8 cellular contexts compared by ENCODE assay signal in the genomic region with DNA sequence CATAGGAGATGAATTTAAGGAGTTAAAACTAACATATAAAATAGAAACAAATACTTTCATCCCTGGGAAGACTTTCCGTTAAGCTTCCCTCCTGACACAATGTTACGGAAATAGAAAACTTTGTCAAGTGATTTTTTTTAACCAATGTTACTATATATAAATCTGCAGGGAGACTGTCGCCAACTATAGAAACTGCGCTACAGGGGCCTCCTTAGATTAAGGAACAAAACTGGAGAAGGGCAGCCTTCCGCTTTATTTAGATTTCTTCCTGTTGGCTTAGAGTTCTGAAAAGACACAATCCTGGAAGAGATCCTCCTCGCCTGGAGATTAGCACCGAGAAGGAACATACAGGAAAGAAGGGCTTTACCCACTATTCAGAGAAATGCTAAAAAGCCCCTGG. TPM values are rescaled to one million over a fixed set of nuclear protein-coding genes. Genes with fewer than 3 reads are reported as not detected.
DNase-seq lines count a peak whose midpoint lies in the region; ATAC-seq and TF ChIP-seq lines count a peak whose summit lies in the region.

No MANE protein-coding gene starts in this region.

- H3K79me1 ChIP-seq in mesenchymal stem cell (replicated peaks; ENCODE audit: low read length, poor library complexity, severe bottlenecking) = peaks cover 1% of the 10 kb centered on the region

- no peak overlapping the region for H2BK120ac ChIP-seq in mesenchymal stem cell (ENCODE audit: low read depth, low read length)

- no peak overlapping the region for H3K4ac ChIP-seq in mesenchymal stem cell (ENCODE audit: low read depth in 1 of 2, low read length in 2 of 2)

- H2AK5ac ChIP-seq in mesenchymal stem cell (ENCODE audit: low read length, severe bottlenecking) = no peak overlapping the region

- H4K91ac ChIP-seq in mesenchymal stem cell (ENCODE audit: low read length) = no peak overlapping the region

- intact Hi-C loops in cardiac septum (cut with DNase I) = loop anchor here (2.0 to 10.0 kb wide), 3 partner anchors 66 to 262 kb away; a partner anchor contains a TSS
- intact Hi-C loops in colonic mucosa (cut with DNase I) = loop anchor here (10.0 kb wide), 1 partner anchor 132 kb away; a partner anchor contains a TSS
- intact Hi-C loops in aorta (cut with DNase I) = loop anchor here in 1 of 2 donors (5.0 to 10.0 kb wide), 3 partner anchors 35 to 195 kb away; a partner anchor contains a TSS

- peak in 1 of 2 donors; percentile 43 for DNase-seq in cardiac muscle cell (ENCODE audit: low read depth in 1 of 2, low spot score in 1 of 2)
- DNase-seq in cardiac septum (ENCODE audit: low spot score) = no peak
- DNase-seq in colonic mucosa = no peak
- peak; percentile 39 for DNase-seq in mesenchymal stem cell
- no peak for DNase-seq in aorta
- DNase-seq in midbrain (lab: John Stamatoyannopoulos, UW) = no peak
- DNase-seq in NAMALWA (ENCODE audit: low spot score) = no peak

- no peak overlapping the region for H3K18ac ChIP-seq in mesenchymal stem cell (ENCODE audit: low read depth in 1 of 2, low read length in 2 of 2)

- no peak for ATAC-seq in aorta (ENCODE audit: low FRiP score)
- no peak for ATAC-seq in activated CD4-positive, CD25-positive, alpha-beta regulatory T cell treated with anti-CD3 and anti-CD28 coated beads, Interleukin-2, amount 50 U/mL, for 24 hours

- peaks cover 10% of the 10 kb centered on the region for H3K36me3 ChIP-seq in cardiac muscle cell
- H3K36me3 ChIP-seq in colonic mucosa = no peaks in the 10 kb centered on the region
- peaks cover 0 to 17% of the 10 kb centered on the region in 2 experiments for H3K36me3 ChIP-seq in mesenchymal stem cell (ENCODE audit: control insufficient read depth in 1 of 2, insufficient read depth in 2 of 2, low read depth in 1 of 2, low read length in 2 of 2)
- H3K36me3 ChIP-seq in aorta (ENCODE audit: control insufficient read depth in 1 of 2, insufficient read depth in 2 of 2, low read length in 1 of 2) = no peaks in the 10 kb centered on the region

- TF ChIP-seq CTCF in cardiac muscle cell (IDR thresholded peaks at IDR 0.05; ENCODE audit: low read depth, low read length) (no peak), colonic mucosa (IDR thresholded peaks at IDR 0.05) (no peak)

- H3K4me2 ChIP-seq in mesenchymal stem cell (ENCODE audit: low read length, poor library complexity, severe bottlenecking) = peak overlapping the region; percentile 50

- H3K4me1 ChIP-seq in cardiac muscle cell (ENCODE audit: low read depth) (peaks cover 17% of the 10 kb centered on the region), colonic mucosa (peaks cover 8% of the 10 kb centered on the region), mesenchymal stem cell (ENCODE audit: control insufficient read depth, insufficient read depth, low read depth, low read length) (peaks cover 6% of the 10 kb centered on the region), aorta (ENCODE audit: control insufficient read depth in 1 of 2, insufficient read depth in 2 of 2, low read length in 2 of 2) (peaks cover 0 to under 1% of the 10 kb centered on the region in 2 donors)

- no peak overlapping the region for H3K23ac ChIP-seq in mesenchymal stem cell (ENCODE audit: low read length in 2 of 2)

- peak overlapping the region; percentile 90 for H3K27ac ChIP-seq in cardiac muscle cell
- peak overlapping the region; percentile 88 for H3K27ac ChIP-seq in colonic mucosa
- H3K27ac ChIP-seq in mesenchymal stem cell (ENCODE audit: low read length, poor library complexity, severe bottlenecking) = no peak overlapping the region
- H3K27ac ChIP-seq in aorta (ENCODE audit: low read depth in 1 of 2, low read length in 2 of 2) = peak overlapping the region; percentile 33 to 42

- H2BK12ac ChIP-seq in mesenchymal stem cell (ENCODE audit: low read length in 2 of 2) = no peak overlapping the region

- 59% methylated on average over 5 of the region's 7 CpGs for WGBS in mesenchymal stem cell
- WGBS in aorta, 2 donors = 1 to 2% methylated on average over 7 of the region's 7 CpGs

- no peak overlapping the region for H4K8ac ChIP-seq in mesenchymal stem cell (ENCODE audit: low read length)

- no peak overlapping the region for H2BK15ac ChIP-seq in mesenchymal stem cell (ENCODE audit: low read depth, poor library complexity, severe bottlenecking)

- H3K9ac ChIP-seq in colonic mucosa (ENCODE audit: low read depth in 2 of 2, low read length in 2 of 2) (peak overlapping the region in 1 of 2 donors; percentile 98), mesenchymal stem cell (ENCODE audit: low read length) (peak overlapping the region; percentile 99)

- no peak overlapping the region for H2BK5ac ChIP-seq in mesenchymal stem cell (ENCODE audit: low read depth, low read length, poor library complexity, severe bottlenecking)

- no peak overlapping the region for H3K14ac ChIP-seq in mesenchymal stem cell (ENCODE audit: low read length in 2 of 2)

- no peaks in the 10 kb centered on the region for H3K27me3 ChIP-seq in cardiac muscle cell
- H3K27me3 ChIP-seq in colonic mucosa = no peaks in the 10 kb centered on the region
- no peaks in the 10 kb centered on the region for H3K27me3 ChIP-seq in mesenchymal stem cell (ENCODE audit: control insufficient read depth in 1 of 2, insufficient read depth in 1 of 2, low read length in 2 of 2)
- no peaks in the 10 kb centered on the region for H3K27me3 ChIP-seq in aorta (ENCODE audit: control insufficient read depth in 1 of 2, insufficient read depth in 2 of 2, low read length in 1 of 2)

- H3K9me3 ChIP-seq in cardiac muscle cell (ENCODE audit: low read depth) (no peaks in the 10 kb centered on the region), colonic mucosa (no peaks in the 10 kb centered on the region), mesenchymal stem cell (ENCODE audit: control insufficient read depth, low read length) (no peaks in the 10 kb centered on the region), aorta (ENCODE audit: control insufficient read depth, low read length) (no peaks in the 10 kb centered on the region)

- no peak overlapping the region for H2AFZ ChIP-seq in mesenchymal stem cell (ENCODE audit: low read depth, low read length)

- H3K4me3 ChIP-seq in cardiac muscle cell (peak overlapping the region; percentile 67), colonic mucosa (peak overlapping the region; percentile 62), mesenchymal stem cell (ENCODE audit: insufficient read depth in 1 of 2, low read depth in 1 of 2, low read length in 2 of 2) (peak overlapping the region in 1 of 2 experiments; percentile 97), aorta (ENCODE audit: low read length in 2 of 2) (peak overlapping the region; percentile 84 to 93)

RNA-seq across cellular contexts. Expression of a gene that starts 1.5 kb away (rescaled TPM):
- 284 and 358 TPM in 2 replicates for total RNA-seq in cardiac muscle cell
- 930 and 972 TPM in 2 replicates for polyA plus RNA-seq in cardiac muscle cell
- 998 TPM for total RNA-seq in cardiac septum
- total RNA-seq in colonic mucosa = 100 to 1,000 TPM; 338 to 410 TPM
- 532 TPM for polyA plus RNA-seq in mesenchymal stem cell (2013, experiment 1 of 2)
- polyA plus RNA-seq in mesenchymal stem cell (2013, experiment 2 of 2) = 548 TPM
- total RNA-seq in aorta = 100 to 1,000 TPM; 199 to 230 TPM
- polyA plus RNA-seq in aorta = 100 to 1,000 TPM; 203 to 277 TPM
